Comparison of ENCODE assay signal across 3 cellular contexts in the genomic region with DNA sequence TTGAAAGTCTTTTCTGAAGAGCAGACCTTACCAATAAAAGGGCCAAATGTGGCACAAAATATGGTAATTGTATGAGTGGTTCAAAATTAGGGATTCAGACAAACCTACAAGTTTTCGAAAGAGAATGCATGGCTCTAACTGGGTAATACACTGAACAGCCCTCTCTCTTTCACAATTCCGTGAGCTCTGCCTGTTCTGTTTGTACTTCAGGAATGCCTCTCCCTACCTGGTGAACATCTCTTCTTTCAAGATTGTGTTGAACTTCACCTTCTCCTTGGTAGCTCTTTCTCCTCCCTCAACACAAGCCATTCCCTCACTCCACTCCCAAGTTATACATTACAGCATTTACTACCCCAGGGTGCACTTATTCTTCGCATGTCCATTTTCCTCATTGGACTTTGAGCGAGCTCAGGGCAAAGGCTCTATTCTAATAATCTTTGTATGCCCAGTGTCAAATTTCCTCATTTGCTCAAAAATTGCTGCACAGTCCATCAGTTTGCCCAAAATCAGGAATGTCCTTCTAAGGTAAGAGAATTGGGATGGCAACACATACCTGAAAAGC.
TF ChIP-seq lines count a peak whose summit lies in the region.

No MANE protein-coding gene starts in this region.

TF ChIP-seq in HCT116, 20 proteins besides CTCF, POLR2A, EP300 and RAD21:
- TF ChIP-seq YY1 (IDR thresholded peaks at IDR 0.05; ENCODE audit: extremely low read depth, insufficient replicate concordance, low read depth, low read length) = no peak
- no peak for TF ChIP-seq SP1 (IDR thresholded peaks at IDR 0.05; ENCODE audit: low read depth)
- TF ChIP-seq, protein P1, sequence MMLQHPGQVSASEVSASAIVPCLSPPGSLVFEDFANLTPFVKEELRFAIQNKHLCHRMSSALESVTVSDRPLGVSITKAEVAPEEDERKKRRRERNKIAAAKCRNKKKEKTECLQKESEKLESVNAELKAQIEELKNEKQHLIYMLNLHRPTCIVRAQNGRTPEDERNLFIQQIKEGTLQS (IDR thresholded peaks at IDR 0.05) = no peak
- TF ChIP-seq CBX3 (IDR thresholded peaks at IDR 0.05; ENCODE audit: low read depth) = no peak
- no peak for TF ChIP-seq ZFX (IDR thresholded peaks at IDR 0.05)
- TF ChIP-seq SIN3A (IDR thresholded peaks at IDR 0.05; ENCODE audit: low read depth) = no peak
- TF ChIP-seq CEBPB (IDR thresholded peaks at IDR 0.05; ENCODE audit: low read depth) = no peak

TF ChIP-seq in GM12878, 131 proteins besides CTCF, POLR2A, EP300 and RAD21:
- TF ChIP-seq BCL11A (IDR thresholded peaks at IDR 0.05; ENCODE audit: low read depth, low read length) = no peak
- TF ChIP-seq NR2F1 (conservative IDR thresholded peaks at IDR 0.05) = no peak
- TF ChIP-seq WRNIP1 (IDR thresholded peaks at IDR 0.05; ENCODE audit: borderline replicate concordance, low read depth, low read length) = no peak
- TF ChIP-seq, protein P2, sequence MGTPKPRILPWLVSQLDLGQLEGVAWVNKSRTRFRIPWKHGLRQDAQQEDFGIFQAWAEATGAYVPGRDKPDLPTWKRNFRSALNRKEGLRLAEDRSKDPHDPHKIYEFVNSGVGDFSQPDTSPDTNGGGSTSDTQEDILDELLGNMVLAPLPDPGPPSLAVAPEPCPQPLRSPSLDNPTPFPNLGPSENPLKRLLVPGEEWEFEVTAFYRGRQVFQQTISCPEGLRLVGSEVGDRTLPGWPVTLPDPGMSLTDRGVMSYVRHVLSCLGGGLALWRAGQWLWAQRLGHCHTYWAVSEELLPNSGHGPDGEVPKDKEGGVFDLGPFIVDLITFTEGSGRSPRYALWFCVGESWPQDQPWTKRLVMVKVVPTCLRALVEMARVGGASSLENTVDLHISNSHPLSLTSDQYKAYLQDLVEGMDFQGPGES (IDR thresholded peaks at IDR 0.05) = no peak

TF ChIP-seq in neural cell, 6 proteins besides CTCF, POLR2A, EP300 and RAD21:
- TF ChIP-seq POLR2AphosphoS5 (IDR thresholded peaks at IDR 0.05) (no peak), EZH2 (IDR thresholded peaks at IDR 0.05; ENCODE audit: borderline replicate concordance, insufficient read depth, low read length, poor library complexity, severe bottlenecking) (no peak), MXI1 (conservative IDR thresholded peaks at IDR 0.05; ENCODE audit: poor library complexity, severe bottlenecking) (no peak), SMC3 (conservative IDR thresholded peaks at IDR 0.05; ENCODE audit: poor library complexity) (no peak), TAF1 (IDR thresholded peaks at IDR 0.05; ENCODE audit: low read depth) (no peak), REST (IDR thresholded peaks at IDR 0.05; ENCODE audit: borderline replicate concordance) (no peak)
